In genomic region chr20:884983-885952, GRCh38 we compare ENCODE assay signal across 2 cellular contexts.
TF ChIP-seq lines count a peak whose summit lies in the region.

No MANE protein-coding gene starts in this region.

TF ChIP-seq in Ishikawa, 13 proteins besides CTCF, POLR2A, EP300 and RAD21 (continued from another document):
- TF ChIP-seq, protein P1, sequence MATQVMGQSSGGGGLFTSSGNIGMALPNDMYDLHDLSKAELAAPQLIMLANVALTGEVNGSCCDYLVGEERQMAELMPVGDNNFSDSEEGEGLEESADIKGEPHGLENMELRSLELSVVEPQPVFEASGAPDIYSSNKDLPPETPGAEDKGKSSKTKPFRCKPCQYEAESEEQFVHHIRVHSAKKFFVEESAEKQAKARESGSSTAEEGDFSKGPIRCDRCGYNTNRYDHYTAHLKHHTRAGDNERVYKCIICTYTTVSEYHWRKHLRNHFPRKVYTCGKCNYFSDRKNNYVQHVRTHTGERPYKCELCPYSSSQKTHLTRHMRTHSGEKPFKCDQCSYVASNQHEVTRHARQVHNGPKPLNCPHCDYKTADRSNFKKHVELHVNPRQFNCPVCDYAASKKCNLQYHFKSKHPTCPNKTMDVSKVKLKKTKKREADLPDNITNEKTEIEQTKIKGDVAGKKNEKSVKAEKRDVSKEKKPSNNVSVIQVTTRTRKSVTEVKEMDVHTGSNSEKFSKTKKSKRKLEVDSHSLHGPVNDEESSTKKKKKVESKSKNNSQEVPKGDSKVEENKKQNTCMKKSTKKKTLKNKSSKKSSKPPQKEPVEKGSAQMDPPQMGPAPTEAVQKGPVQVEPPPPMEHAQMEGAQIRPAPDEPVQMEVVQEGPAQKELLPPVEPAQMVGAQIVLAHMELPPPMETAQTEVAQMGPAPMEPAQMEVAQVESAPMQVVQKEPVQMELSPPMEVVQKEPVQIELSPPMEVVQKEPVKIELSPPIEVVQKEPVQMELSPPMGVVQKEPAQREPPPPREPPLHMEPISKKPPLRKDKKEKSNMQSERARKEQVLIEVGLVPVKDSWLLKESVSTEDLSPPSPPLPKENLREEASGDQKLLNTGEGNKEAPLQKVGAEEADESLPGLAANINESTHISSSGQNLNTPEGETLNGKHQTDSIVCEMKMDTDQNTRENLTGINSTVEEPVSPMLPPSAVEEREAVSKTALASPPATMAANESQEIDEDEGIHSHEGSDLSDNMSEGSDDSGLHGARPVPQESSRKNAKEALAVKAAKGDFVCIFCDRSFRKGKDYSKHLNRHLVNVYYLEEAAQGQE (IDR thresholded peaks at IDR 0.05; ENCODE audit: low read depth) = peak; percentile 74

TF ChIP-seq in H1, 55 proteins besides CTCF, POLR2A, EP300 and RAD21 (continued from another document):
- TF ChIP-seq SIN3A (conservative IDR thresholded peaks at IDR 0.05 in 1 of 2, IDR thresholded peaks at IDR 0.05 in 1 of 2; ENCODE audit: low read depth in 1 of 2, low read length in 2 of 2) = peak; percentile 62 to 77; a peak in 3 of 4 replicates
- peak; percentile 23 for TF ChIP-seq ASH2L (IDR thresholded peaks at IDR 0.05; ENCODE audit: low read length)
- TF ChIP-seq SRF (IDR thresholded peaks at IDR 0.05; ENCODE audit: low read depth, low read length) = 0 out of 2 replicates have a peak, but pooled peaks have one; percentile 4
- TF ChIP-seq FOSL1 (IDR thresholded peaks at IDR 0.05; ENCODE audit: insufficient read depth, low read depth, low read length) = no peak
- no peak for TF ChIP-seq SIX5 (IDR thresholded peaks at IDR 0.05; ENCODE audit: low read depth, low read length)
- TF ChIP-seq MAX (IDR thresholded peaks at IDR 0.05) = peak; percentile 84
- no peak for TF ChIP-seq NANOG (IDR thresholded peaks at IDR 0.05; ENCODE audit: insufficient read depth, low read depth, low read length, poor library complexity, severe bottlenecking)
- no peak for TF ChIP-seq CBX5 (IDR thresholded peaks at IDR 0.05; ENCODE audit: low read depth, low read length)
TF ChIP-seq in H1: peak in this region for 13.
